In genomic region chr10:14571866-14572507, GRCh38 we compare ENCODE assay signal across 8 cellular contexts.
DNase-seq lines count a peak whose midpoint lies in the region; ATAC-seq and TF ChIP-seq lines count a peak whose summit lies in the region.

No MANE protein-coding gene starts in this region.

- H3K4me3 Mint-ChIP-seq in effector memory CD8-positive, alpha-beta T cell: peak overlapping the region; percentile 90 to 91

- no peaks in the 10 kb centered on the region for H3K27me3 Mint-ChIP-seq in effector memory CD8-positive, alpha-beta T cell

- DNase-seq in GM13976 (ENCODE audit: low spot score) (peak; percentile 58), posterior cingulate gyrus (peak in 6 of 10 donors; percentile 44 to 92 (median 56)), NOMO-1 (lab: John Stamatoyannopoulos, UW; ENCODE audit: unreplicated experiment in 2 of 2) (no peak), NCI-H1436 treated with DMSO at 0.1 percent for 48 hours (lab: John Stamatoyannopoulos, UW) (no peak), NCI-H1417 treated with DMSO at 0.1 percent for 48 hours (lab: John Stamatoyannopoulos, UW) (no peak)
- peak; percentile 75 for DNase-seq in activated CD4-positive, alpha-beta T cell treated with anti-CD3 and anti-CD28 coated beads for 48 hours
- DNase-seq in effector memory CD8-positive, alpha-beta T cell: peak; percentile 49 to 60 (median 53)

- H3K27ac Mint-ChIP-seq in effector memory CD8-positive, alpha-beta T cell: peak overlapping the region; percentile 95 to 97

- intact Hi-C loops in posterior cingulate gyrus (cut with DNase I): no loop called here

- no peak for TF ChIP-seq CTCF in GM13976 (IDR thresholded peaks at IDR 0.05; ENCODE audit: borderline replicate concordance, control extremely low read depth, extremely low read depth, insufficient read depth, missing control alignments)

- H3K4me1 Mint-ChIP-seq in effector memory CD8-positive, alpha-beta T cell (ENCODE audit: low read depth in 2 of 2): peaks cover 57 to 64% of the 10 kb centered on the region in 2 donors

- H3K9me3 Mint-ChIP-seq in effector memory CD8-positive, alpha-beta T cell: no peaks in the 10 kb centered on the region

- in situ Hi-C loops in GM13976 (cut with MboI; ENCODE audit: low sequenced_read_pairs, unreplicated experiment): no loop called here

- peaks cover 62% of the 10 kb centered on the region for H3K36me3 Mint-ChIP-seq in effector memory CD8-positive, alpha-beta T cell (ENCODE audit: insufficient read depth)

- ATAC-seq in HG03025 (IDR thresholded peaks at IDR 0.05; ENCODE audit: low FRiP score, unreplicated experiment): peak; percentile 68
- peak; percentile 66 for ATAC-seq in effector memory CD8-positive, alpha-beta T cell (replicated peaks)

Comparison
In these comparisons a context has a peak if more than half of its experiments do, and no peak if none do; other contexts are left out.
1. DNase-seq: peak in GM13976 (single experiment), activated CD4-positive, alpha-beta T cell treated with anti-CD3 and anti-CD28 coated beads for 48 hours (single experiment), effector memory CD8-positive, alpha-beta T cell (3 of 3) and posterior cingulate gyrus (6 of 10); none in NOMO-1 (0 of 2), NCI-H1436 treated with DMSO at 0.1 percent for 48 hours (single experiment) and NCI-H1417 treated with DMSO at 0.1 percent for 48 hours (single experiment).